ENCODE assay signal across 9 cellular contexts in genomic region chr15:45075440-45076320, GRCh38. TPM values are rescaled to one million over a fixed set of nuclear protein-coding genes. Genes with fewer than 3 reads are reported as not detected.
"Had no signal": no experiment of that assay in that cellular context is flagged by ENCODE, and none has a peak within 500 bp of the region (broad histone marks: within the 10 kb centered on the region; RNA-seq: fewer than 3 reads in every experiment).

No MANE protein-coding gene starts in this region.

RNA-seq across cellular contexts. Expression of gene DUOX2, which starts 38.3 kb away (rescaled TPM):
- total RNA-seq: activated B cell treated with CpG ODN at 0.5 μM for 24 hours; activated T-helper 1 cell treated with anti-CD3 and anti-CD28 coated beads, Interleukin-12 subunit alpha, Interleukin-12 subunit beta, Interleukin-2, Interleukin-4 antibody, amounts not matched to agents 30 ng/mL and 10 ng/mL and 1 ng/mL, durations not matched to agents 14 hours and 24 hours and 36 hours; PC-9 had no signal

RNA-seq across cellular contexts. Expression of gene DUOXA2, which starts 38.4 kb away (rescaled TPM):
- total RNA-seq: activated B cell treated with CpG ODN at 0.5 μM for 24 hours; activated CD4-positive, alpha-beta memory T cell treated with anti-CD3 and anti-CD28 coated beads for 36 hours; activated T-cell treated with anti-CD3 and anti-CD28 coated beads, Interleukin-2, amount 50 U/mL, for 4 hours; activated T-helper 1 cell treated with anti-CD3 and anti-CD28 coated beads, Interleukin-12 subunit alpha, Interleukin-12 subunit beta, Interleukin-2, Interleukin-4 antibody, amounts not matched to agents 30 ng/mL and 10 ng/mL and 1 ng/mL, durations not matched to agents 14 hours and 24 hours and 36 hours; cardiac muscle cell; MCF 10A; OCI-LY7; PC-9; Right ventricle myocardium superior had no signal

RNA-seq across cellular contexts. Expression of gene DUOXA1, which starts 54.0 kb away (rescaled TPM):
- total RNA-seq: activated T-helper 1 cell treated with anti-CD3 and anti-CD28 coated beads, Interleukin-12 subunit alpha, Interleukin-12 subunit beta, Interleukin-2, Interleukin-4 antibody, amounts not matched to agents 30 ng/mL and 10 ng/mL and 1 ng/mL, durations not matched to agents 14 hours and 24 hours and 36 hours; OCI-LY7 had no signal

RNA-seq across cellular contexts. Expression of gene DUOX1, which starts 54.1 kb away (rescaled TPM):
- total RNA-seq: OCI-LY7, PC-9 had no signal
